10 cellular contexts compared by ENCODE assay signal in the genomic region with DNA sequence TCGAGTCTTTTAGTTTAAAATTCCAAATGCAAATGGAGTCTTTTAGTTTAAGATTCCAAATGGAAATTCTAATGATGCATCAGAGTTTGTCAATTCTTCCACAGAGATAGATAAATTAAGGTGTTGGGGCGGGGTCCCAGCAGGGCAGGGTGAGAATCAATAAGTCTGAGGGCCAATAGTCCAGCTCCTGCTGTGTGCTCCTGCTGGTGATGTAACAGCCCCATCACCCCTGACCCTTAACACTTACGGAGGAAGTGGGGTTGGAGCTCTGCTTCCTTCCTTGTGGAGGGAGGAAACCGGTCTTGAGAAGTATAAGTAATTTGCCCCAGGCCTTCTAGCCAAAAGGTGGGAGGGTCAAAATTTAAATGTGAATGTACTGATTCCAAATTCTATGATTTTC. TPM values are rescaled to one million over a fixed set of nuclear protein-coding genes. Genes with fewer than 3 reads are reported as not detected.
A peak's percentile ranks its signal among the peaks of the same experiment; 100 is the strongest.
DNase-seq lines count a peak whose midpoint lies in the region; ATAC-seq, FAIRE-seq and TF ChIP-seq lines count a peak whose summit lies in the region.
"Had no signal": no experiment of that assay in that cellular context is flagged by ENCODE, and none has a peak within 500 bp of the region (broad histone marks: within the 10 kb centered on the region; RNA-seq: fewer than 3 reads in every experiment).

No MANE protein-coding gene starts in this region.

- ATAC-seq in CD8-positive, alpha-beta T cell, result peak; percentile 32
- ATAC-seq in K562 (peak; percentile 91), HG03135 (IDR thresholded peaks at IDR 0.05; ENCODE audit: unreplicated experiment) (no peak)

- TSS peak; percentile 47 for BruUV-seq in K562 (replicated peaks; lab: Mats Ljungman, UMichigan)

- H3K4me2 ChIP-seq in K562 (ENCODE audit: insufficient read depth, low read length), result peak overlapping the region; percentile 49

- no peaks in the 10 kb centered on the region for H3K27me3 ChIP-seq in CD8-positive, alpha-beta T cell (ENCODE audit: insufficient read depth, low read length)
- H3K27me3 ChIP-seq in K562 (ENCODE audit: control insufficient read depth in 2 of 2, insufficient read depth in 2 of 2, low read length in 2 of 2) (no peaks in the 10 kb centered on the region), dorsolateral prefrontal cortex (no peaks in the 10 kb centered on the region)

- no peak for TF ChIP-seq POLR2A in NB4 (IDR thresholded peaks at IDR 0.05; ENCODE audit: extremely low read depth, insufficient read length)
- no peak for TF ChIP-seq POLR2A in K562 (conservative IDR thresholded peaks at IDR 0.05)

- no peaks in the 10 kb centered on the region for H3K9me3 Mint-ChIP-seq in CD8-positive, alpha-beta T cell

- POLR2A ChIA-PET in CD8-positive, alpha-beta T cell (lab: Charles Lee), result interaction anchor here (0.8 to 5.6 kb wide), 3 partner anchors 16 to 78 kb away, joined by 4 to 44 read pairs (median 8); partner anchors contain the start of genes RMND1 and ZBTB2
- POLR2A ChIA-PET in K562 (lab: Yijun Ruan, JAX), result interaction anchor here (0.5 to 1.8 kb wide), 4 partner anchors 16 to 195 kb away, joined by 3 to 12 read pairs (median 4); no protein-coding TSS in a partner anchor

- peak overlapping the region; percentile 73 for H3K4me3 Mint-ChIP-seq in CD8-positive, alpha-beta T cell

- H3K27ac Mint-ChIP-seq in CD8-positive, alpha-beta T cell, result peak overlapping the region; percentile 87

- H3K79me2 ChIP-seq in K562 (ENCODE audit: control insufficient read depth, insufficient read depth, low read length), result peaks cover 48% of the 10 kb centered on the region

- no peaks in the 10 kb centered on the region for H3K9me1 ChIP-seq in K562 (ENCODE audit: control insufficient read depth, insufficient read depth, low read length)

- H3K36me3 ChIP-seq in CD8-positive, alpha-beta T cell (ENCODE audit: insufficient read depth, low read length), result peaks cover 14% of the 10 kb centered on the region
- peaks cover 34% of the 10 kb centered on the region for H3K36me3 ChIP-seq in K562 (ENCODE audit: control insufficient read depth, insufficient read depth, low read length)

- CTCF ChIA-PET in CD8-positive, alpha-beta T cell (lab: Charles Lee), result interaction anchor here (0.7 to 1.8 kb wide), 4 partner anchors 10 to 49 kb away, joined by 3 to 6 read pairs (median 4); no protein-coding TSS in a partner anchor
- CTCF ChIA-PET in K562 (lab: Yijun Ruan, JAX; ENCODE audit: low intra/inter-chr PET ratio), result interaction anchor here (0.6 kb wide), 1 partner anchor 34 kb away, joined by 4 read pairs; no protein-coding TSS in a partner anchor

- peak; percentile 82 for FAIRE-seq in K562 (lab: Jason Lieb, UNC)

- peak overlapping the region in 1 of 2 experiments; percentile 16; a peak in 1 of 4 replicates for H3K9ac ChIP-seq in K562 (ENCODE audit: insufficient read depth in 1 of 2, low read depth in 2 of 2, low read length in 2 of 2)

- peak overlapping the region; percentile 15 for H3K27ac ChIP-seq in CD8-positive, alpha-beta T cell (ENCODE audit: low read depth, low read length)
- peak overlapping the region; percentile 51 for H3K27ac ChIP-seq in K562 (ENCODE audit: extremely low read depth, low read depth, low read length)
- peak overlapping the region in 1 of 59 donors; percentile 20 for H3K27ac ChIP-seq in dorsolateral prefrontal cortex

- no peaks in the 10 kb centered on the region for H3K27me3 Mint-ChIP-seq in CD8-positive, alpha-beta T cell (ENCODE audit: low read depth)

- in situ Hi-C loops in K562 (cut with MboI), result no loop called here

- no peak for TF ChIP-seq EP300 in K562 (IDR thresholded peaks at IDR 0.05; ENCODE audit: low read length)

- H3K4me1 Mint-ChIP-seq in CD8-positive, alpha-beta T cell (ENCODE audit: low read depth), result peaks cover 67% of the 10 kb centered on the region

- H3K4me3 ChIP-seq in CD8-positive, alpha-beta T cell (ENCODE audit: low read depth, low read length), result peak overlapping the region; percentile 23
- H3K4me3 ChIP-seq in NB4 (ENCODE audit: low read depth, low read length), result no peak overlapping the region
- no peak overlapping the region; the same call in 1 of the 2 replicates for H3K4me3 ChIP-seq in K562
- no peak overlapping the region for H3K4me3 ChIP-seq in dorsolateral prefrontal cortex
- H3K4me3 ChIP-seq: lung had no signal

- H3K9me3 ChIP-seq in CD8-positive, alpha-beta T cell (ENCODE audit: low read length), result no peaks in the 10 kb centered on the region
- H3K9me3 ChIP-seq in K562 (replicated peaks; ENCODE audit: control insufficient read depth, insufficient read depth, low read depth, low read length), result no peaks in the 10 kb centered on the region

- intact Hi-C loops in CD8-positive, alpha-beta T cell (cut with DNase I, micrococcal nuclease), result loop anchor here (2.0 to 5.0 kb wide), 2 partner anchors 15 to 78 kb away; partner anchors contain the start of gene RMND1 (in 2 of the 2)
- intact Hi-C loops in K562 (cut with micrococcal nuclease), result loop anchor here (2.0 kb wide), 1 partner anchor 17 kb away; the partner anchor contains the start of gene ZBTB2
- intact Hi-C loops in dorsolateral prefrontal cortex (cut with DNase I), result no loop called here

- peaks cover 34% of the 10 kb centered on the region for H3K36me3 Mint-ChIP-seq in CD8-positive, alpha-beta T cell

- 38% methylated on average over 4 of the region's 4 CpGs for WGBS in K562 (ENCODE audit: insufficient coverage, low coverage, missing lambda C conversion rate)

- TF ChIP-seq CTCF in CD8-positive, alpha-beta T cell (IDR thresholded peaks at IDR 0.05), result no peak
- TF ChIP-seq CTCF in NB4 (IDR thresholded peaks at IDR 0.05; ENCODE audit: low read depth, low read length) (no peak), K562 (IDR thresholded peaks at IDR 0.05 in 2 of 3, conservative IDR thresholded peaks at IDR 0.05 in 1 of 3; ENCODE audit: insufficient read depth in 2 of 3, low read depth in 1 of 3, low read length in 3 of 3) (no peak), dorsolateral prefrontal cortex (IDR thresholded peaks at IDR 0.05 in 54 of 56, conservative IDR thresholded peaks at IDR 0.05 in 2 of 56; ENCODE audit: low read depth in 1 of 56, partially characterized antibody in 56 of 56) (no peak)

- no peaks in the 10 kb centered on the region for H4K20me1 ChIP-seq in K562 (replicated peaks; ENCODE audit: control insufficient read depth, insufficient read depth, low read length)

- TF ChIP-seq RAD21 in K562 (CRISPR knock-in tag; conservative IDR thresholded peaks at IDR 0.05 in 1 of 2, IDR thresholded peaks at IDR 0.05 in 1 of 2), result no peak

- peak overlapping the region; percentile 70 for H2AFZ ChIP-seq in K562 (ENCODE audit: low read depth, low read length)

- H3K4me1 ChIP-seq in CD8-positive, alpha-beta T cell (ENCODE audit: insufficient read depth, low read length), result peaks cover 66% of the 10 kb centered on the region
- peaks cover 6 to 7% of the 10 kb centered on the region in 2 experiments; a peak in 4 of 5 replicates for H3K4me1 ChIP-seq in K562 (replicated peaks in 1 of 2; ENCODE audit: control insufficient read depth in 2 of 2, insufficient read depth in 2 of 2, low read length in 2 of 2)

- no peak for DNase-seq in CD8-positive, alpha-beta T cell
- DNase-seq in NB4 (ENCODE audit: low read depth), result peak; percentile 61
- DNase-seq in K562 (ENCODE audit: extremely low read depth in 1 of 4, low spot score in 3 of 4), result peak; percentile 32 to 78 (median 46)
- peak; percentile 47 to 86 for DNase-seq in lung microvascular endothelial cell (ENCODE audit: low read depth in 2 of 2)
- no peak for DNase-seq in NCI-H526 (lab: John Stamatoyannopoulos, UW)
- no peak for DNase-seq in dorsolateral prefrontal cortex
- DNase-seq in stimulated activated CD4-positive, alpha-beta T cell treated with anti-CD3 and anti-CD28 coated beads, Interleukin-4, amount 100 ng/mL, for 4 hours, result no peak
- DNase-seq: cortex of kidney had no signal

TF ChIP-seq in K562, 482 proteins besides CTCF, POLR2A, EP300 and RAD21 (continues in another document):
- TF ChIP-seq ETV6 (IDR thresholded peaks at IDR 0.05; ENCODE audit: borderline replicate concordance in 1 of 2, low read depth in 2 of 2, low read length in 1 of 2) (peak; percentile 56 to 68; a peak in 1 of 4 replicates), ETV6 (CRISPR knock-in tag; IDR thresholded peaks at IDR 0.05; ENCODE audit: borderline replicate concordance) (no peak), MYC (IDR thresholded peaks at IDR 0.05; ENCODE audit: low read depth, low read length) (peak; percentile 35; the same call in 1 of the 2 replicates), MYC (CRISPR knock-in tag; IDR thresholded peaks at IDR 0.05; ENCODE audit: borderline replicate concordance, low read depth) (no peak), JUND (IDR thresholded peaks at IDR 0.05; ENCODE audit: borderline replicate concordance, low read depth, low read length) (peak; percentile 56), JUND (tag; IDR thresholded peaks at IDR 0.05; ENCODE audit: borderline replicate concordance, low read depth, low read length) (peak; percentile 52; the same call in 1 of the 3 replicates), MAZ (CRISPR knock-in tag; conservative IDR thresholded peaks at IDR 0.05 in 1 of 2, IDR thresholded peaks at IDR 0.05 in 1 of 2) (0 out of 4 replicates have a peak, but pooled peaks have one; percentile 19 to 34), CREM (IDR thresholded peaks at IDR 0.05; ENCODE audit: low read depth) (peak; percentile 34; the same call in 1 of the 2 replicates), HMG20B (CRISPR knock-in tag; IDR thresholded peaks at IDR 0.05) (no peak)

RNA-seq across cellular contexts. Expression of gene ZBTB2, which starts 17.3 kb away (rescaled TPM):
- total RNA-seq in CD8-positive, alpha-beta T cell, result 10 to 100 TPM; 22.1 to 23.0 TPM
- total RNA-seq in K562 (2011; cell fraction: chromatin; rRNA removed; ENCODE audit: low replicate concordance), result 5.8 and 7.3 TPM in 2 replicates
- 2.9 and 3.5 TPM in 2 replicates for total RNA-seq in K562 (2011; cell fraction: nucleolus; rRNA removed)
- 4.9 and 6.0 TPM in 2 replicates for total RNA-seq in K562 (2011; cell fraction: nucleoplasm; rRNA removed)
- total RNA-seq in K562 (2014; rRNA removed), result 13.3 and 17.3 TPM in 2 replicates
- total RNA-seq in K562 (2014; rRNA removed; fragmentation: Illumina TruSeq; extraction: Trizol), result 17.0 and 18.9 TPM in 2 replicates
- total RNA-seq in K562 (2015; rRNA removed; fragmentation: Illumina TruSeq; extraction: Trizol), result 21.8 and 23.3 TPM in 2 replicates
- 15.2 and 16.4 TPM in 2 replicates for total RNA-seq in K562 (2021)
- 12.7 and 17.2 TPM in 2 replicates for polyA plus RNA-seq in K562 (2011; rRNA removed)
- 12.9 and 17.2 TPM in 2 replicates for polyA plus RNA-seq in K562 (2011; cell fraction: cytosol; rRNA removed)
- 6.1 and 6.8 TPM in 2 replicates for polyA plus RNA-seq in K562 (2011; cell fraction: nucleus; rRNA removed)
- 12.4 and 14.8 TPM in 2 replicates for polyA plus RNA-seq in K562 (2012)
- polyA plus RNA-seq in K562 (2014; fragmentation: Illumina TruSeq; extraction: Trizol), result 20.8 and 26.2 TPM in 2 replicates
- 1 to 10 TPM; 5.1 to 6.0 TPM for polyA plus RNA-seq in K562 (2014; fragmentation: Nextera tagmentation; extraction: Ambion mirVana)
- 14.5 and 18.1 TPM in 2 replicates for polyA plus RNA-seq in K562 (2014; rRNA removed)
- 18.4 and 28.1 TPM in 2 replicates for polyA minus RNA-seq in K562 (2011; rRNA and poly(A)+ RNA removed)
- polyA minus RNA-seq in K562 (2011; cell fraction: cytosol; rRNA and poly(A)+ RNA removed), result 5.6 and 9.1 TPM in 2 replicates
- polyA minus RNA-seq in K562 (2011; cell fraction: nucleus; rRNA and poly(A)+ RNA removed), result 2.6 and 3.8 TPM in 2 replicates
- 4.8 and 6.0 TPM in 2 replicates for total RNA-seq in lung microvascular endothelial cell
- 10 to 100 TPM in 7 of 120 experiments, 1 to 10 TPM in 113; 4.4 to 12.5 (median 7.1) TPM for total RNA-seq in dorsolateral prefrontal cortex

Comparison
In these comparisons a context has a peak if more than half of its experiments do, and no peak if none do; other contexts are left out.
1. DNase-seq: peak in NB4 (single experiment), K562 (4 of 4) and lung microvascular endothelial cell (2 of 2); none in CD8-positive, alpha-beta T cell (0 of 7), NCI-H526 (0 of 2), dorsolateral prefrontal cortex (0 of 10) and stimulated activated CD4-positive, alpha-beta T cell treated with anti-CD3 and anti-CD28 coated beads, Interleukin-4, amount 100 ng/mL, for 4 hours (0 of 2).
2. intact Hi-C loops: an anchor here in CD8-positive, alpha-beta T cell (2.0 to 5.0 kb wide) and K562 (2.0 kb wide); none called in dorsolateral prefrontal cortex.